ENCODE assay signal across 1 cellular context in the genomic region with DNA sequence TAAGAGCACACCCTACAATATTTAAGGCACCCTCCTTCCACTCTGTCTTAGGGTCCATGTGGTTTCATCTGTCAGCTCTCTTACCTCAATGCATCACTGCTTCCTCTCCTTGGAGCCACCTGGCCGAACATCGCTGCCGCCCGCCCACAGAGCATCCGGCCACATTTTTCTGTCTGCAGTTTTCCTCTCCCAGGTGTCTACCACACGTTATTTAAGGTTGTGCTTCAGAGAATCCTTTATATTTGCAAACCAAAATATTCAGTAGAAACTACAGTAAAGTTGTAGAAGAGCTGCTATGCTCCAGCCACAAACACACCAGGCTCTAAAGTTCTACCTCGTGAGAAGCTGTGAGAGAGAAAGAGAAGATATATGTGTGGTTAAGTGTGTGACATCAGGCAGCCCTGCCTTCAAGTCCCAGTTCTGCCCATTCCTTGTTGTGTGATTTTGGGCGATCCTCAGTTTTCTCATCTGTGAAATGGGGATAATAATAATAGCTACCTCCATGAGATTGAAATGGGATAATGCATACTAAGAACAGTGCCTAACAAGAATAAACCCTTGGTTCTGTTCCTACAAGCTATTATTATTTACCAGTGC.
TF ChIP-seq lines count a peak whose summit lies in the region.

No MANE protein-coding gene starts in this region.

TF ChIP-seq in GM12878, 131 proteins besides CTCF, POLR2A, EP300 and RAD21 (continued from another document):
- TF ChIP-seq, protein P1, sequence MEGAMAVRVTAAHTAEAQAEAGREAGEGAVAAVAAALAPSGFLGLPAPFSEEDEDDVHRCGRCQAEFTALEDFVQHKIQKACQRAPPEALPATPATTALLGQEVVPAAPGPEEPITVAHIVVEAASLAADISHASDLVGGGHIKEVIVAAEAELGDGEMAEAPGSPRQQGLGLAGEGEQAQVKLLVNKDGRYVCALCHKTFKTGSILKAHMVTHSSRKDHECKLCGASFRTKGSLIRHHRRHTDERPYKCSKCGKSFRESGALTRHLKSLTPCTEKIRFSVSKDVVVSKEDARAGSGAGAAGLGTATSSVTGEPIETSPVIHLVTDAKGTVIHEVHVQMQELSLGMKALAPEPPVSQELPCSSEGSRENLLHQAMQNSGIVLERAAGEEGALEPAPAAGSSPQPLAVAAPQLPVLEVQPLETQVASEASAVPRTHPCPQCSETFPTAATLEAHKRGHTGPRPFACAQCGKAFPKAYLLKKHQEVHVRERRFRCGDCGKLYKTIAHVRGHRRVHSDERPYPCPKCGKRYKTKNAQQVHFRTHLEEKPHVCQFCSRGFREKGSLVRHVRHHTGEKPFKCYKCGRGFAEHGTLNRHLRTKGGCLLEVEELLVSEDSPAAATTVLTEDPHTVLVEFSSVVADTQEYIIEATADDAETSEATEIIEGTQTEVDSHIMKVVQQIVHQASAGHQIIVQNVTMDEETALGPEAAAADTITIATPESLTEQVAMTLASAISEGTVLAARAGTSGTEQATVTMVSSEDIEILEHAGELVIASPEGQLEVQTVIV (IDR thresholded peaks at IDR 0.05; ENCODE audit: borderline replicate concordance, partially characterized antibody): no peak
- TF ChIP-seq ZNF622 (IDR thresholded peaks at IDR 0.05): no peak
- no peak for TF ChIP-seq EZH2 (IDR thresholded peaks at IDR 0.05; ENCODE audit: borderline replicate concordance, control insufficient read depth, low read depth, low read length)
- TF ChIP-seq, protein P2, sequence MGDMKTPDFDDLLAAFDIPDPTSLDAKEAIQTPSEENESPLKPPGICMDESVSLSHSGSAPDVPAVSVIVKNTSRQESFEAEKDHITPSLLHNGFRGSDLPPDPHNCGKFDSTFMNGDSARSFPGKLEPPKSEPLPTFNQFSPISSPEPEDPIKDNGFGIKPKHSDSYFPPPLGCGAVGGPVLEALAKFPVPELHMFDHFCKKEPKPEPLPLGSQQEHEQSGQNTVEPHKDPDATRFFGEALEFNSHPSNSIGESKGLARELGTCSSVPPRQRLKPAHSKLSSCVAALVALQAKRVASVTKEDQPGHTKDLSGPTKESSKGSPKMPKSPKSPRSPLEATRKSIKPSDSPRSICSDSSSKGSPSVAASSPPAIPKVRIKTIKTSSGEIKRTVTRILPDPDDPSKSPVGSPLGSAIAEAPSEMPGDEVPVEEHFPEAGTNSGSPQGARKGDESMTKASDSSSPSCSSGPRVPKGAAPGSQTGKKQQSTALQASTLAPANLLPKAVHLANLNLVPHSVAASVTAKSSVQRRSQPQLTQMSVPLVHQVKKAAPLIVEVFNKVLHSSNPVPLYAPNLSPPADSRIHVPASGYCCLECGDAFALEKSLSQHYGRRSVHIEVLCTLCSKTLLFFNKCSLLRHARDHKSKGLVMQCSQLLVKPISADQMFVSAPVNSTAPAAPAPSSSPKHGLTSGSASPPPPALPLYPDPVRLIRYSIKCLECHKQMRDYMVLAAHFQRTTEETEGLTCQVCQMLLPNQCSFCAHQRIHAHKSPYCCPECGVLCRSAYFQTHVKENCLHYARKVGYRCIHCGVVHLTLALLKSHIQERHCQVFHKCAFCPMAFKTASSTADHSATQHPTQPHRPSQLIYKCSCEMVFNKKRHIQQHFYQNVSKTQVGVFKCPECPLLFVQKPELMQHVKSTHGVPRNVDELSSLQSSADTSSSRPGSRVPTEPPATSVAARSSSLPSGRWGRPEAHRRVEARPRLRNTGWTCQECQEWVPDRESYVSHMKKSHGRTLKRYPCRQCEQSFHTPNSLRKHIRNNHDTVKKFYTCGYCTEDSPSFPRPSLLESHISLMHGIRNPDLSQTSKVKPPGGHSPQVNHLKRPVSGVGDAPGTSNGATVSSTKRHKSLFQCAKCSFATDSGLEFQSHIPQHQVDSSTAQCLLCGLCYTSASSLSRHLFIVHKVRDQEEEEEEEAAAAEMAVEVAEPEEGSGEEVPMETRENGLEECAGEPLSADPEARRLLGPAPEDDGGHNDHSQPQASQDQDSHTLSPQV (IDR thresholded peaks at IDR 0.05): no peak
- no peak for TF ChIP-seq POLR2AphosphoS5 (IDR thresholded peaks at IDR 0.05; ENCODE audit: low read length)
- no peak for TF ChIP-seq ESRRA (IDR thresholded peaks at IDR 0.05; ENCODE audit: low read length)
- peak; percentile 91 for TF ChIP-seq CREM (IDR thresholded peaks at IDR 0.05; ENCODE audit: low read depth)
- no peak for TF ChIP-seq TARDBP (IDR thresholded peaks at IDR 0.05; ENCODE audit: borderline replicate concordance)
- TF ChIP-seq IRF4 (IDR thresholded peaks at IDR 0.05; ENCODE audit: low read depth, low read length): 0 out of 2 replicates have a peak, but pooled peaks have one; percentile 8
- TF ChIP-seq, protein P3, sequence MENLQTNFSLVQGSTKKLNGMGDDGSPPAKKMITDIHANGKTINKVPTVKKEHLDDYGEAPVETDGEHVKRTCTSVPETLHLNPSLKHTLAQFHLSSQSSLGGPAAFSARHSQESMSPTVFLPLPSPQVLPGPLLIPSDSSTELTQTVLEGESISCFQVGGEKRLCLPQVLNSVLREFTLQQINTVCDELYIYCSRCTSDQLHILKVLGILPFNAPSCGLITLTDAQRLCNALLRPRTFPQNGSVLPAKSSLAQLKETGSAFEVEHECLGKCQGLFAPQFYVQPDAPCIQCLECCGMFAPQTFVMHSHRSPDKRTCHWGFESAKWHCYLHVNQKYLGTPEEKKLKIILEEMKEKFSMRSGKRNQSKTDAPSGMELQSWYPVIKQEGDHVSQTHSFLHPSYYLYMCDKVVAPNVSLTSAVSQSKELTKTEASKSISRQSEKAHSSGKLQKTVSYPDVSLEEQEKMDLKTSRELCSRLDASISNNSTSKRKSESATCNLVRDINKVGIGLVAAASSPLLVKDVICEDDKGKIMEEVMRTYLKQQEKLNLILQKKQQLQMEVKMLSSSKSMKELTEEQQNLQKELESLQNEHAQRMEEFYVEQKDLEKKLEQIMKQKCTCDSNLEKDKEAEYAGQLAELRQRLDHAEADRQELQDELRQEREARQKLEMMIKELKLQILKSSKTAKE (IDR thresholded peaks at IDR 0.05; ENCODE audit: low read depth, poor library complexity, severe bottlenecking): peak; percentile 96
- peak; percentile 99 for TF ChIP-seq ZNF217 (IDR thresholded peaks at IDR 0.05)
- TF ChIP-seq YY1 (IDR thresholded peaks at IDR 0.05; ENCODE audit: low read depth, low read length): no peak
- peak; percentile 93 for TF ChIP-seq PAX5 (IDR thresholded peaks at IDR 0.05; ENCODE audit: borderline replicate concordance, low read depth, low read length)
- no peak for TF ChIP-seq KAT2A (conservative IDR thresholded peaks at IDR 0.05; ENCODE audit: control insufficient read depth, low read depth, low read length)
- TF ChIP-seq RUNX3 (IDR thresholded peaks at IDR 0.05; ENCODE audit: low read length): peak; percentile 95
- TF ChIP-seq, protein P4, sequence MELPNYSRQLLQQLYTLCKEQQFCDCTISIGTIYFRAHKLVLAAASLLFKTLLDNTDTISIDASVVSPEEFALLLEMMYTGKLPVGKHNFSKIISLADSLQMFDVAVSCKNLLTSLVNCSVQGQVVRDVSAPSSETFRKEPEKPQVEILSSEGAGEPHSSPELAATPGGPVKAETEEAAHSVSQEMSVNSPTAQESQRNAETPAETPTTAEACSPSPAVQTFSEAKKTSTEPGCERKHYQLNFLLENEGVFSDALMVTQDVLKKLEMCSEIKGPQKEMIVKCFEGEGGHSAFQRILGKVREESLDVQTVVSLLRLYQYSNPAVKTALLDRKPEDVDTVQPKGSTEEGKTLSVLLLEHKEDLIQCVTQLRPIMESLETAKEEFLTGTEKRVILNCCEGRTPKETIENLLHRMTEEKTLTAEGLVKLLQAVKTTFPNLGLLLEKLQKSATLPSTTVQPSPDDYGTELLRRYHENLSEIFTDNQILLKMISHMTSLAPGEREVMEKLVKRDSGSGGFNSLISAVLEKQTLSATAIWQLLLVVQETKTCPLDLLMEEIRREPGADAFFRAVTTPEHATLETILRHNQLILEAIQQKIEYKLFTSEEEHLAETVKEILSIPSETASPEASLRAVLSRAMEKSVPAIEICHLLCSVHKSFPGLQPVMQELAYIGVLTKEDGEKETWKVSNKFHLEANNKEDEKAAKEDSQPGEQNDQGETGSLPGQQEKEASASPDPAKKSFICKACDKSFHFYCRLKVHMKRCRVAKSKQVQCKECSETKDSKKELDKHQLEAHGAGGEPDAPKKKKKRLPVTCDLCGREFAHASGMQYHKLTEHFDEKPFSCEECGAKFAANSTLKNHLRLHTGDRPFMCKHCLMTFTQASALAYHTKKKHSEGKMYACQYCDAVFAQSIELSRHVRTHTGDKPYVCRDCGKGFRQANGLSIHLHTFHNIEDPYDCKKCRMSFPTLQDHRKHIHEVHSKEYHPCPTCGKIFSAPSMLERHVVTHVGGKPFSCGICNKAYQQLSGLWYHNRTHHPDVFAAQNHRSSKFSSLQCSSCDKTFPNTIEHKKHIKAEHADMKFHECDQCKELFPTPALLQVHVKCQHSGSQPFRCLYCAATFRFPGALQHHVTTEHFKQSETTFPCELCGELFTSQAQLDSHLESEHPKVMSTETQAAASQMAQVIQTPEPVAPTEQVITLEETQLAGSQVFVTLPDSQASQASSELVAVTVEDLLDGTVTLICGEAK (IDR thresholded peaks at IDR 0.05; ENCODE audit: borderline replicate concordance): no peak
- TF ChIP-seq PAX8 (IDR thresholded peaks at IDR 0.05): no peak
- TF ChIP-seq SREBF1 (IDR thresholded peaks at IDR 0.05; ENCODE audit: low read length): no peak
- 0 out of 2 replicates have a peak, but pooled peaks have one; percentile 24 for TF ChIP-seq RAD51 (IDR thresholded peaks at IDR 0.05)
- peak; percentile 76; the same call in 1 of the 2 replicates for TF ChIP-seq CHD4 (IDR thresholded peaks at IDR 0.05)
- peak; percentile 95; the same call in 1 of the 2 replicates for TF ChIP-seq RCOR1 (conservative IDR thresholded peaks at IDR 0.05; ENCODE audit: low read depth, low read length)
